Comparison of ENCODE assay signal across 8 cellular contexts in genomic region chr3:185798831-185799110, GRCh38. TPM values are rescaled to one million over a fixed set of nuclear protein-coding genes. Genes with fewer than 3 reads are reported as not detected.
DNase-seq lines count a peak whose midpoint lies in the region; ATAC-seq and TF ChIP-seq lines count a peak whose summit lies in the region.
"Not testable (repeated sequence)": the region's sequence is repeated elsewhere in the genome, so short reads cannot be mapped to it uniquely, and the experiment has no call there.
"Had no signal": no experiment of that assay in that cellular context is flagged by ENCODE, and none has a peak within 500 bp of the region (broad histone marks: within the 10 kb centered on the region; RNA-seq: fewer than 3 reads in every experiment).

No MANE protein-coding gene starts in this region.

- not testable (repeated sequence) for H3K27me3 ChIP-seq in GM23338 (ENCODE audit: insufficient read depth); PC-3 (ENCODE audit: low read length); thyroid gland

- H3K9ac ChIP-seq in PC-3 (ENCODE audit: low read length) = peak overlapping the region; percentile 72

- H3K9me3 Mint-ChIP-seq in GM23338, WTC11: not testable (repeated sequence)
- peaks cover 10% of the 10 kb centered on the region for H3K9me3 Mint-ChIP-seq in mesothelial cell of epicardium

- H3K4me1 ChIP-seq in GM23338 (ENCODE audit: insufficient read depth) (peaks cover 42% of the 10 kb centered on the region), PC-3 (ENCODE audit: insufficient read depth, low read length) (peaks cover 47% of the 10 kb centered on the region), thyroid gland (peaks cover 17 to 21% of the 10 kb centered on the region in 2 donors)

- H3K27ac Mint-ChIP-seq in GM23338, WTC11: not testable (repeated sequence)
- peak overlapping the region; percentile 67 for H3K27ac Mint-ChIP-seq in mesothelial cell of epicardium

- H3K27me3 Mint-ChIP-seq in GM23338 (ENCODE audit: insufficient read depth, low read depth, poor library complexity); WTC11 (ENCODE audit: low read depth); mesothelial cell of epicardium (ENCODE audit: low read depth): not testable (repeated sequence)

- H3K4me1 Mint-ChIP-seq in GM23338 (peaks cover 44% of the 10 kb centered on the region), WTC11 (peaks cover 77% of the 10 kb centered on the region), mesothelial cell of epicardium (peaks cover 19% of the 10 kb centered on the region)

- H3K9me3 ChIP-seq in PC-3 (ENCODE audit: low read length); thyroid gland: not testable (repeated sequence)

- not testable (repeated sequence) for H3F3A ChIP-seq in GM23338 (replicated peaks; ENCODE audit: low read depth)
- peaks cover 11% of the 10 kb centered on the region for H3F3A ChIP-seq in PC-3 (ENCODE audit: low read length, unreplicated experiment)

- not testable (repeated sequence) for BruUV-seq in PC-3 (replicated peaks; lab: Mats Ljungman, UMichigan)

- peaks cover 99% of the 10 kb centered on the region for H3K79me2 ChIP-seq in GM23338 (replicated peaks; ENCODE audit: insufficient read depth)
- H3K79me2 ChIP-seq in PC-3 (ENCODE audit: low read length) = peaks cover 86% of the 10 kb centered on the region

- not testable (repeated sequence) for H3K36me3 Mint-ChIP-seq in GM23338 (ENCODE audit: low read depth); WTC11
- H3K36me3 Mint-ChIP-seq in mesothelial cell of epicardium = peaks cover 16% of the 10 kb centered on the region

- WGBS in thyroid gland, 2 donors = 43 to 45% methylated on average over 6 of the region's 6 CpGs

- H3K27ac ChIP-seq in GM23338 (ENCODE audit: low read depth) (peak overlapping the region; percentile 48; the same call in 1 of the 2 replicates), PC-3 (ENCODE audit: low read length) (peak overlapping the region; percentile 95), epithelial cell of prostate (peak overlapping the region; percentile 89), thyroid gland (peak overlapping the region in 2 of 3 donors; percentile 14 to 63)

- ATAC-seq in GM23338 = peak; percentile 45
- ATAC-seq in PC-3 = not testable (repeated sequence)
- peak; percentile 54 for ATAC-seq in WTC11

- POLR2A ChIA-PET in PC-3 (lab: Charles Lee; ENCODE audit: unreplicated experiment) = interaction anchor here (0.7 kb wide), 1 partner anchor 66 kb away, joined by 9 read pairs; no protein-coding TSS in a partner anchor
- POLR2A ChIA-PET in WTC11 (lab: Charles Lee) = interaction anchor here (0.5 kb wide), 1 partner anchor 1723 kb away, joined by 6 read pairs; no protein-coding TSS in a partner anchor

- H4K20me1 ChIP-seq in GM23338 (replicated peaks; ENCODE audit: insufficient read depth) = peaks cover 77% of the 10 kb centered on the region
- not testable (repeated sequence) for H4K20me1 ChIP-seq in PC-3 (ENCODE audit: low read length)

- not testable (repeated sequence) for H3K4me3 ChIP-seq in GM23338; PC-3 (ENCODE audit: low read length); thyroid gland (replicated peaks in 1 of 3)

- H3K9me2 ChIP-seq in GM23338 (ENCODE audit: insufficient read depth); PC-3 (replicated peaks; ENCODE audit: low read length): not testable (repeated sequence)

- DNase-seq in GM23338 (ENCODE audit: low spot score); PC-3; WTC11 (ENCODE audit: low spot score); epithelial cell of prostate (ENCODE audit: low read depth, low spot score); mesothelial cell of epicardium (ENCODE audit: low spot score in 2 of 2, unreplicated experiment in 2 of 2): not testable (repeated sequence)
- DNase-seq in kidney glomerular epithelial cell (lab: John Stamatoyannopoulos, UW) (peak; percentile 56), thyroid gland (peak; percentile 64 to 70)

- not testable (repeated sequence) for H2AFZ ChIP-seq in GM23338; PC-3 (ENCODE audit: low read length)

- TF ChIP-seq POLR2A in thyroid gland (IDR thresholded peaks at IDR 0.05) = not testable (repeated sequence)

- CTCF ChIA-PET in PC-3 (lab: Charles Lee) = interaction anchor here (0.9 kb wide), 1 partner anchor 64 kb away, joined by 4 read pairs; no protein-coding TSS in a partner anchor
- CTCF ChIA-PET in WTC11 (lab: Charles Lee) = interaction anchor here (0.6 to 0.9 kb wide), 2 partner anchors 9 to 138 kb away, joined by 3 read pairs; no protein-coding TSS in a partner anchor

- H3K4me2 ChIP-seq in GM23338 = not testable (repeated sequence)
- peak overlapping the region; percentile 65 for H3K4me2 ChIP-seq in PC-3 (ENCODE audit: low read length)

- H3K36me3 ChIP-seq in GM23338 (ENCODE audit: insufficient read depth); PC-3 (ENCODE audit: low read depth, low read length); thyroid gland: not testable (repeated sequence)

- not testable (repeated sequence) for H3K4me3 Mint-ChIP-seq in GM23338, WTC11, mesothelial cell of epicardium

- intact Hi-C loops in PC-3 (cut with micrococcal nuclease); thyroid gland (cut with DNase I): not testable (repeated sequence)

- not testable (repeated sequence) for TF ChIP-seq CTCF in GM23338 (conservative IDR thresholded peaks at IDR 0.05; ENCODE audit: low read depth in 2 of 2); PC-3 (conservative IDR thresholded peaks at IDR 0.05; ENCODE audit: low read depth, low read length); WTC11 (IDR thresholded peaks at IDR 0.05); mesothelial cell of epicardium (IDR thresholded peaks at IDR 0.05; ENCODE audit: unreplicated experiment); thyroid gland (IDR thresholded peaks at IDR 0.05)

RNA-seq across cellular contexts. Expression of gene IGF2BP2, which starts 26.1 kb away (rescaled TPM):
- 84.5 and 87.4 TPM in 2 replicates for total RNA-seq in GM23338 (2014; rRNA removed; shearing (Covaris generic))
- polyA plus RNA-seq in GM23338 (2016; fragmentation: Nextera tagmentation; extraction: Ambion mirVana) = 79.6 and 82.9 TPM in 2 replicates
- total RNA-seq in PC-3 (2014; rRNA removed) (81.2 and 105 TPM in 2 replicates), WTC11 (2021) (133 to 157 TPM (median 150 TPM) in 3 replicates), mesothelial cell of epicardium (191 to 201 TPM (median 191 TPM) in 3 replicates), thyroid gland (10 to 100 TPM; 12.4 to 45.7 (median 15.9) TPM)
- total RNA-seq: CD4-positive, alpha-beta memory T cell had no signal
- polyA plus RNA-seq: CD4-positive, alpha-beta memory T cell had no signal

Comparison
In these comparisons a context has a peak if more than half of its experiments do, and no peak if none do; other contexts are left out.
1. H3K27ac ChIP-seq: peak in every context shown above with its lines; median percentile 95 in PC-3; 89 in epithelial cell of prostate; 48 in GM23338; 38 in thyroid gland.